12 cellular contexts compared by ENCODE assay signal in the genomic region with DNA sequence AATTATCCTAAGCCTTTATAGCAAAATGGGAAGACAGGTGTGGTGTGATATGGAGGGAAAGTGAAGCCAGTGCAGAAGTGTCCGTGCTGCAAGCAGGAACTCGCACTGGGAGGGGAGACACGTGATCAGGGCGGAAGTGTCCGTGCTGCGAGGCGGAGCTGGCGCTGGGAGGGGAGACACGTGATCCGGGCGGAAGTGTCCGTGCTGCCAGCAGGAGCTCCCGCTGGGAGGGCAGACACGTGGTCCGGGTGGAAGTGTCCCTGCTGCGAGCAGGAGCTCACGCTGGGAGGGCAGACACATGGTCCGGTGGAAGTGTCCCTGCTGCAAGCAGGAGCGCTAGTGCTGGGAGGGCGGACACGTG. TPM values are rescaled to one million over a fixed set of nuclear protein-coding genes. Genes with fewer than 3 reads are reported as not detected.
DNase-seq lines count a peak whose midpoint lies in the region; ATAC-seq and TF ChIP-seq lines count a peak whose summit lies in the region.
"Had no signal": no experiment of that assay in that cellular context is flagged by ENCODE, and none has a peak within 500 bp of the region (broad histone marks: within the 10 kb centered on the region; RNA-seq: fewer than 3 reads in every experiment).

No MANE protein-coding gene starts in this region.

- peak; percentile 16 for DNase-seq in NCI-H345 (lab: John Stamatoyannopoulos, UW)
- DNase-seq in NCI-H345 treated with DMSO at 0.1 percent for 48 hours (lab: John Stamatoyannopoulos, UW; ENCODE audit: unreplicated experiment): no peak
- peak; percentile 95 for DNase-seq in NCI-H2196 (lab: John Stamatoyannopoulos, UW; ENCODE audit: unreplicated experiment)
- DNase-seq in central memory CD8-positive, alpha-beta T cell (ENCODE audit: low spot score in 2 of 2): no peak
- DNase-seq in osteoblast (ENCODE audit: insufficient read length, low spot score, missing footprints): peak; percentile 0
- DNase-seq in pons (ENCODE audit: low spot score): no peak
- DNase-seq: activated CD4-positive, alpha-beta T cell treated with anti-CD3 and anti-CD28 coated beads, Interleukin-2, amount 10 ng/mL, durations not matched to agents 7 days and 5 days; activated naive CD8-positive, alpha-beta T cell treated with anti-CD3 and anti-CD28 coated beads, Interleukin-2, amount 10 ng/mL, durations not matched to agents 7 days and 5 days; thyroid gland had no signal

- H3K27me3 Mint-ChIP-seq in central memory CD8-positive, alpha-beta T cell: no peaks in the 10 kb centered on the region
- H3K27me3 Mint-ChIP-seq: activated CD4-positive, alpha-beta T cell treated with anti-CD3 and anti-CD28 coated beads, Interleukin-2, amount 10 ng/mL, durations not matched to agents 7 days and 5 days; activated naive CD8-positive, alpha-beta T cell treated with anti-CD3 and anti-CD28 coated beads, Interleukin-2, amount 10 ng/mL, durations not matched to agents 7 days and 5 days had no signal

- peaks cover 9% of the 10 kb centered on the region for H3K36me3 Mint-ChIP-seq in central memory CD8-positive, alpha-beta T cell (ENCODE audit: insufficient read depth)

- no peaks in the 10 kb centered on the region for H3K4me1 Mint-ChIP-seq in central memory CD8-positive, alpha-beta T cell
- H3K4me1 Mint-ChIP-seq: activated CD4-positive, alpha-beta T cell treated with anti-CD3 and anti-CD28 coated beads, Interleukin-2, amount 10 ng/mL, durations not matched to agents 7 days and 5 days; activated naive CD8-positive, alpha-beta T cell treated with anti-CD3 and anti-CD28 coated beads, Interleukin-2, amount 10 ng/mL, durations not matched to agents 7 days and 5 days had no signal

- H3K27ac Mint-ChIP-seq in central memory CD8-positive, alpha-beta T cell (ENCODE audit: low read depth): no peak overlapping the region
- H3K27ac Mint-ChIP-seq: activated CD4-positive, alpha-beta T cell treated with anti-CD3 and anti-CD28 coated beads, Interleukin-2, amount 10 ng/mL, durations not matched to agents 7 days and 5 days; activated naive CD8-positive, alpha-beta T cell treated with anti-CD3 and anti-CD28 coated beads, Interleukin-2, amount 10 ng/mL, durations not matched to agents 7 days and 5 days had no signal

- no peak overlapping the region for H3K27ac ChIP-seq in osteoblast (ENCODE audit: low read depth, low read length)
- H3K27ac ChIP-seq: thyroid gland had no signal

- peaks cover 16% of the 10 kb centered on the region for H3K36me3 ChIP-seq in osteoblast (ENCODE audit: insufficient read depth, low read length)

- no peaks in the 10 kb centered on the region for H3K79me2 ChIP-seq in osteoblast (ENCODE audit: insufficient read depth, low read length)

- peak overlapping the region; percentile 8 for H3K4me3 Mint-ChIP-seq in central memory CD8-positive, alpha-beta T cell
- H3K4me3 Mint-ChIP-seq: activated CD4-positive, alpha-beta T cell treated with anti-CD3 and anti-CD28 coated beads, Interleukin-2, amount 10 ng/mL, durations not matched to agents 7 days and 5 days; activated naive CD8-positive, alpha-beta T cell treated with anti-CD3 and anti-CD28 coated beads, Interleukin-2, amount 10 ng/mL, durations not matched to agents 7 days and 5 days had no signal

- no peak overlapping the region for H2AFZ ChIP-seq in osteoblast (ENCODE audit: low read length)

- no peak overlapping the region for H3K4me2 ChIP-seq in osteoblast (ENCODE audit: insufficient read depth, low read length)

- no peaks in the 10 kb centered on the region for H3K9me3 Mint-ChIP-seq in central memory CD8-positive, alpha-beta T cell
- H3K9me3 Mint-ChIP-seq: activated CD4-positive, alpha-beta T cell treated with anti-CD3 and anti-CD28 coated beads, Interleukin-2, amount 10 ng/mL, durations not matched to agents 7 days and 5 days; activated naive CD8-positive, alpha-beta T cell treated with anti-CD3 and anti-CD28 coated beads, Interleukin-2, amount 10 ng/mL, durations not matched to agents 7 days and 5 days had no signal

- no peaks in the 10 kb centered on the region for H3K9me3 ChIP-seq in osteoblast (ENCODE audit: low read depth, low read length)
- H3K9me3 ChIP-seq: thyroid gland had no signal

- H3K27me3 ChIP-seq in osteoblast (ENCODE audit: insufficient read depth, low read length): no peaks in the 10 kb centered on the region
- H3K27me3 ChIP-seq: thyroid gland had no signal

- no peak for TF ChIP-seq CTCF in osteoblast (IDR thresholded peaks at IDR 0.05; ENCODE audit: extremely low read depth, low read depth, low read length)

- no peak for ATAC-seq in central memory CD8-positive, alpha-beta T cell (replicated peaks; ENCODE audit: extremely low read depth, poor library complexity, severe bottlenecking)
- ATAC-seq in GM18909 (IDR thresholded peaks at IDR 0.05; ENCODE audit: poor library complexity, unreplicated experiment) (no peak), HG02798 (IDR thresholded peaks at IDR 0.05; ENCODE audit: poor library complexity, unreplicated experiment) (no peak)
- ATAC-seq: HCT116 had no signal

- H3K4me1 ChIP-seq in osteoblast (ENCODE audit: insufficient read depth, low read length): no peaks in the 10 kb centered on the region
- H3K4me1 ChIP-seq: thyroid gland had no signal

- no peaks in the 10 kb centered on the region for H4K20me1 ChIP-seq in osteoblast (ENCODE audit: insufficient read depth, low read length)

- H3K4me3 ChIP-seq in osteoblast (ENCODE audit: insufficient read depth, low read length): no peak overlapping the region
- H3K4me3 ChIP-seq: thyroid gland had no signal

RNA-seq across cellular contexts. Expression of gene PRKAR1B, which starts 40.5 kb away (rescaled TPM):
- 5.9 and 6.5 TPM in 2 replicates for total RNA-seq in osteoblast

RNA-seq across cellular contexts. Expression of gene DNAAF5, which starts 41.1 kb away (rescaled TPM):
- total RNA-seq in osteoblast: 19.7 and 22.4 TPM in 2 replicates

Comparison
In these comparisons a context has a peak if more than half of its experiments do, and no peak if none do; other contexts are left out.
1. DNase-seq: peak in NCI-H345 (single experiment), NCI-H2196 (single experiment) and osteoblast (single experiment); none in NCI-H345 treated with DMSO at 0.1 percent for 48 hours (single experiment), central memory CD8-positive, alpha-beta T cell (0 of 2) and pons (single experiment).